ENCODE assay signal across 27 cellular contexts in the genomic region with DNA sequence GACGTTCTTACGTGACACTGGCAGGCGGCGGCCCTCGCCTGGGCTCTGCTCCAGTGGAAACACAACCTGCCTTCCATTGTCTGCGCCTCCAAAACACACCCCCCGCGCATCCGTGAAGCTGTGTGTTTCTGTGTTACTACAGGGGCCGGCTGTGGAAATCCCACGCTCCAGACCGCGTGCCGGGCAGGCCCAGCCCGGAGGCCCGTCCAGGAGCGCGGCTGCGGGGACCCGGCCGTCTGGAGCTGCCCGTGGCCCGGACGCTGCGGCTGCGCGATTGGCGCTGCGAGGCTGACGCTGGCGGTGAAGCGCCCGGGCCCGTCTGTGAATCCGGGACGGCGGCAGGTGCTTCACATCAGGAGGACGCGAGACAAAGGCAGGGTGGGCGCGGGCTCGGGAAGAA.
"Had no signal": no experiment of that assay in that cellular context is flagged by ENCODE, and none has a peak within 500 bp of the region (broad histone marks: within the 10 kb centered on the region; RNA-seq: fewer than 3 reads in every experiment).

No MANE protein-coding gene starts in this region.

- H3K79me2 ChIP-seq: hepatocyte, parathyroid adenoma had no signal

- H2AFZ ChIP-seq: hepatocyte, parathyroid adenoma had no signal

- H3K4me1 ChIP-seq: left lung, lower lobe of right lung, parathyroid adenoma, right atrium auricular region, right lobe of liver, stomach, tibial artery, upper lobe of right lung, uterus had no signal

- H3K27ac ChIP-seq: hepatocyte, left lung, lower lobe of right lung, neutrophil, parathyroid adenoma, right atrium auricular region, right lobe of liver, stomach, thoracic aorta, tibial artery, upper lobe of right lung, uterus had no signal

- FAIRE-seq: keratinocyte had no signal

- DNase-seq: kidney glomerular epithelial cell; left cardiac atrium; lower lobe of right lung; mammary epithelial cell; mesenchymal stem cell; naive thymus-derived CD8-positive, alpha-beta T cell; occipital lobe; right lobe of liver; stimulated activated CD4-positive, alpha-beta T cell treated with anti-CD3 and anti-CD28 coated beads, Interleukin-1b, Interleukin-23, amount 100 ng/mL, for 48 hours; stimulated activated CD4-positive, alpha-beta T cell treated with anti-CD3 and anti-CD28 coated beads, Interleukin-2, amount 100 ng/mL, for 48 hours; stimulated activated CD4-positive, alpha-beta T cell treated with anti-CD3 and anti-CD28 coated beads, Interleukin-4, amount 100 ng/mL, for 4 hours; stimulated activated CD8-positive, alpha-beta memory T cell treated with anti-CD3 and anti-CD28 coated beads, Interleukin-4, amount 100 ng/mL, for 48 hours; stimulated activated naive B cell treated with anti-CD40 and anti-IgM and Interleukin-4, amounts not matched to agents 10 μg/mL and 1 μg/mL and 100 μg/mL, for 72 hours; stimulated activated naive CD8-positive, alpha-beta T cell treated with anti-CD3 and anti-CD28 coated beads, Interleukin-15, Interleukin-2, amounts not matched to agents 100 U/mL and 50 U/mL, for 24 hours; stomach; tibial artery; trophoblast cell; upper lobe of right lung; uterus had no signal

- H3K4me2 ChIP-seq: hepatocyte, smooth muscle cell had no signal

- H3K9ac ChIP-seq: parathyroid adenoma had no signal

- H3K4me3 ChIP-seq: hepatocyte, left lung, lower lobe of right lung, right atrium auricular region, right lobe of liver, smooth muscle cell, stomach, thoracic aorta, tibial artery, upper lobe of right lung, uterus had no signal

- ATAC-seq: left cardiac atrium; left lung; lower lobe of right lung; naive thymus-derived CD8-positive, alpha-beta T cell; right lobe of liver; stimulated activated naive B cell treated with anti-CD40 and anti-IgM and Interleukin-4, amounts not matched to agents 10 μg/mL and 1 μg/mL and 100 μg/mL, for 72 hours; stimulated activated naive CD8-positive, alpha-beta T cell treated with anti-CD3 and anti-CD28 coated beads, Interleukin-15, Interleukin-2, amounts not matched to agents 100 U/mL and 50 U/mL, for 24 hours; upper lobe of right lung had no signal

- H3K9me3 ChIP-seq: left lung, lower lobe of right lung, neutrophil, right atrium auricular region, right lobe of liver, stomach, thoracic aorta, tibial artery, upper lobe of right lung, uterus had no signal

- H3K36me3 ChIP-seq: left lung, lower lobe of right lung, neutrophil, right atrium auricular region, right lobe of liver, stomach, thoracic aorta, tibial artery, upper lobe of right lung, uterus had no signal

- H3K27me3 ChIP-seq: hepatocyte, right atrium auricular region, right lobe of liver, upper lobe of right lung, uterus had no signal
